In genomic region chr5:73917433-73917832, GRCh38 we compare ENCODE assay signal across 13 cellular contexts.
DNase-seq lines count a peak whose midpoint lies in the region; ATAC-seq, FAIRE-seq and TF ChIP-seq lines count a peak whose summit lies in the region.
"Had no signal": no experiment of that assay in that cellular context is flagged by ENCODE, and none has a peak within 500 bp of the region (broad histone marks: within the 10 kb centered on the region; RNA-seq: fewer than 3 reads in every experiment).

No MANE protein-coding gene starts in this region.

- TF ChIP-seq POLR2A in esophagus muscularis mucosa (IDR thresholded peaks at IDR 0.05; ENCODE audit: low read depth) (no peak), GM12892 (IDR thresholded peaks at IDR 0.05; ENCODE audit: low read depth, low read length) (no peak)

- no peak overlapping the region for H3K27ac ChIP-seq in esophagus muscularis mucosa (replicated peaks in 1 of 4)

- no peaks in the 10 kb centered on the region for H3K27me3 ChIP-seq in esophagus muscularis mucosa

- TF ChIP-seq CTCF in esophagus muscularis mucosa (IDR thresholded peaks at IDR 0.05) = no peak

- no peak overlapping the region for H3K4me3 ChIP-seq in esophagus muscularis mucosa

- H3K9me3 ChIP-seq in esophagus muscularis mucosa = no peaks in the 10 kb centered on the region

- 53% methylated on average over 3 of the region's 3 CpGs for WGBS in esophagus muscularis mucosa

- intact Hi-C loops in esophagus muscularis mucosa (cut with DNase I) = no loop called here

- H3K36me3 ChIP-seq in esophagus muscularis mucosa = no peaks in the 10 kb centered on the region

- DNase-seq in Daoy (ENCODE audit: low read depth) = peak; percentile 49
- DNase-seq in NCI-H2196 (lab: John Stamatoyannopoulos, UW; ENCODE audit: unreplicated experiment) = peak; percentile 63
- DNase-seq in esophagus muscularis mucosa (ENCODE audit: extremely low spot score) = peak; percentile 26
- peak; percentile 61 for DNase-seq in occipital lobe (lab: John Stamatoyannopoulos, UW)
- DNase-seq in frontal cortex (ENCODE audit: low spot score in 2 of 2) = no peak
- DNase-seq in foreskin melanocyte = no peak
- DNase-seq in GM12892 (ENCODE audit: insufficient read length) = no peak
- DNase-seq: activated CD8-positive, alpha-beta memory T cell treated with anti-CD3 and anti-CD28 coated beads, Interleukin-2, amount 10 ng/mL, durations not matched to agents 7 days and 5 days; activated naive CD8-positive, alpha-beta T cell treated with anti-CD3 and anti-CD28 coated beads, Interleukin-2, amount 50 U/mL, for 24 hours; effector memory CD8-positive, alpha-beta T cell; NCI-H1930 had no signal

- peaks cover 0 to 12% (median 3%) of the 10 kb centered on the region in 4 donors for H3K4me1 ChIP-seq in esophagus muscularis mucosa

- no peak for ATAC-seq in HG02884 (IDR thresholded peaks at IDR 0.05; ENCODE audit: unreplicated experiment)
- ATAC-seq: activated CD8-positive, alpha-beta memory T cell treated with anti-CD3 and anti-CD28 coated beads, Interleukin-2, amount 10 ng/mL, durations not matched to agents 7 days and 5 days; activated naive CD8-positive, alpha-beta T cell treated with anti-CD3 and anti-CD28 coated beads, Interleukin-2, amount 50 U/mL, for 24 hours; effector memory CD8-positive, alpha-beta T cell had no signal

- FAIRE-seq in frontal cortex (lab: Jason Lieb, UNC) = no peak
- no peak for FAIRE-seq in GM12892 (lab: Jason Lieb, UNC)
- FAIRE-seq: GM18507 had no signal

- no peak for TF ChIP-seq EP300 in esophagus muscularis mucosa (IDR thresholded peaks at IDR 0.05)

Comparison
In these comparisons a context has a peak if more than half of its experiments do, and no peak if none do; other contexts are left out.
1. DNase-seq: peak in Daoy (single experiment), NCI-H2196 (single experiment), esophagus muscularis mucosa (single experiment) and occipital lobe (single experiment); none in frontal cortex (0 of 2), foreskin melanocyte (single experiment) and GM12892 (single experiment).